Comparison of ENCODE assay signal across 18 cellular contexts in genomic region chr3:66507631-66508260, GRCh38.
"Had no signal": no experiment of that assay in that cellular context is flagged by ENCODE, and none has a peak within 500 bp of the region (broad histone marks: within the 10 kb centered on the region; RNA-seq: fewer than 3 reads in every experiment).

No MANE protein-coding gene starts in this region.

- H3K4me1 ChIP-seq: uterus had no signal

- H3K4me3 Mint-ChIP-seq: activated naive CD8-positive, alpha-beta T cell treated with anti-CD3 and anti-CD28 coated beads, Interleukin-2, amount 10 ng/mL, durations not matched to agents 7 days and 5 days; dendritic cell treated with granulocyte-macrophage colony-stimulating factor and Interleukin-4, amounts not matched to agents 40 ng/mL and 50 ng/mL, for 4 days; natural killer cell; T-helper 2 cell treated with Interferon-gamma antibody and Interleukin-4, amounts not matched to agents 5 μg/mL and 100 μg/mL, for 36 hours had no signal

- H3K27ac Mint-ChIP-seq: activated naive CD8-positive, alpha-beta T cell treated with anti-CD3 and anti-CD28 coated beads, Interleukin-2, amount 10 ng/mL, durations not matched to agents 7 days and 5 days; dendritic cell treated with granulocyte-macrophage colony-stimulating factor and Interleukin-4, amounts not matched to agents 40 ng/mL and 50 ng/mL, for 4 days; natural killer cell; T-helper 2 cell treated with Interferon-gamma antibody and Interleukin-4, amounts not matched to agents 5 μg/mL and 100 μg/mL, for 36 hours had no signal

- H3K4me3 ChIP-seq: gastrocnemius medialis, pancreas, tibial artery, uterus had no signal

- H3K36me3 Mint-ChIP-seq: activated naive CD8-positive, alpha-beta T cell treated with anti-CD3 and anti-CD28 coated beads, Interleukin-2, amount 10 ng/mL, durations not matched to agents 7 days and 5 days; brain; natural killer cell had no signal

- H3K9me3 ChIP-seq: gastrocnemius medialis, pancreas, tibial artery, uterus had no signal

- ATAC-seq: gastrocnemius medialis, left lobe of liver, natural killer cell, pancreas had no signal

- H3K36me3 ChIP-seq: gastrocnemius medialis, pancreas, tibial artery, uterus had no signal

- DNase-seq: activated CD4-positive, alpha-beta T cell treated with anti-CD3 and anti-CD28 coated beads, Interleukin-2, amount 50 U/mL, for 1 hour; activated CD8-positive, alpha-beta memory T cell treated with anti-CD3 and anti-CD28 coated beads for 24 hours; activated naive CD4-positive, alpha-beta T cell; activated naive CD8-positive, alpha-beta T cell treated with anti-CD3 and anti-CD28 coated beads, Interleukin-2, amount 10 ng/mL, durations not matched to agents 7 days and 5 days; cerebellar nuclear complex; gastrocnemius medialis; natural killer cell; pancreas; stimulated activated CD4-positive, alpha-beta T cell treated with anti-CD3 and anti-CD28 coated beads, Interleukin-15, amount 100 ng/mL, for 24 hours; stimulated activated CD4-positive, alpha-beta T cell treated with anti-CD3 and anti-CD28 coated beads, Interleukin-4, amount 100 ng/mL, for 1 hour; stimulated activated naive CD4-positive, alpha-beta T cell; tibial artery; uterus had no signal

- H3K9me3 Mint-ChIP-seq: activated naive CD8-positive, alpha-beta T cell treated with anti-CD3 and anti-CD28 coated beads, Interleukin-2, amount 10 ng/mL, durations not matched to agents 7 days and 5 days; dendritic cell treated with granulocyte-macrophage colony-stimulating factor and Interleukin-4, amounts not matched to agents 40 ng/mL and 50 ng/mL, for 4 days; natural killer cell; T-helper 2 cell treated with Interferon-gamma antibody and Interleukin-4, amounts not matched to agents 5 μg/mL and 100 μg/mL, for 36 hours had no signal

- H3K27me3 ChIP-seq: gastrocnemius medialis, pancreas, tibial artery, uterus had no signal

- H3K27ac ChIP-seq: epithelial cell of prostate, gastrocnemius medialis, pancreas, tibial artery, uterus had no signal
